In genomic region chr11:92793189-92793588, GRCh38 we compare ENCODE assay signal across 1 cellular context.
TF ChIP-seq lines count a peak whose summit lies in the region.

No MANE protein-coding gene starts in this region.

TF ChIP-seq in H1, 55 proteins besides CTCF, POLR2A, EP300 and RAD21 (continued from another document):
- TF ChIP-seq SIX5 (IDR thresholded peaks at IDR 0.05; ENCODE audit: low read depth, low read length) = no peak
- TF ChIP-seq CBX5 (IDR thresholded peaks at IDR 0.05; ENCODE audit: low read depth, low read length) = no peak
- peak; percentile 26; the same call in 1 of the 2 replicates for TF ChIP-seq SP1 (IDR thresholded peaks at IDR 0.05; ENCODE audit: low read depth, low read length)
- TF ChIP-seq ZNF274 (IDR thresholded peaks at IDR 0.05; ENCODE audit: borderline replicate concordance, extremely low read depth, low read length) = no peak
- TF ChIP-seq HDAC2 (IDR thresholded peaks at IDR 0.05; ENCODE audit: borderline replicate concordance in 1 of 2, low read depth in 2 of 2, low read length in 2 of 2) = peak in 1 of 2 experiments; percentile 61; a peak in 1 of 4 replicates
- no peak for TF ChIP-seq BRCA1 (IDR thresholded peaks at IDR 0.05; ENCODE audit: low read depth, low read length)
